ENCODE assay signal across 1 cellular context in the genomic region with DNA sequence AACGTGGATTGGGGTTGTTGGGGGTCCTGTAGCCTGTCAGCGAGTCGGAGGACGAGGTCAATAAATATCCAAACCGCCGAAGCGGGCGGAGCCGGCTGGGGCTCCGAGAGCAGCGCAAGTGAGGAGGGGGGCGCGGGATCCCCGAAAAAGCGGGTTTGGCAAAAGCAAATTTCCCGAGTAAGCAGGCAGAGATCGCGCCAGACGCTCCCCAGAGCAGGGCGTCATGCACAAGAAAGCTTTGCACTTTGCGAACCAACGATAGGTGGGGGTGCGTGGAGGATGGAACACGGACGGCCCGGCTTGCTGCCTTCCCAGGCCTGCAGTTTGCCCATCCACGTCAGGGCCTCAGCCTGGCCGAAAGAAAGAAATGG.
TF ChIP-seq lines count a peak whose summit lies in the region.

No MANE protein-coding gene starts in this region.

TF ChIP-seq in WTC11, 78 proteins besides CTCF, POLR2A, EP300 and RAD21 (continued from another document):
- TF ChIP-seq, protein P1, sequence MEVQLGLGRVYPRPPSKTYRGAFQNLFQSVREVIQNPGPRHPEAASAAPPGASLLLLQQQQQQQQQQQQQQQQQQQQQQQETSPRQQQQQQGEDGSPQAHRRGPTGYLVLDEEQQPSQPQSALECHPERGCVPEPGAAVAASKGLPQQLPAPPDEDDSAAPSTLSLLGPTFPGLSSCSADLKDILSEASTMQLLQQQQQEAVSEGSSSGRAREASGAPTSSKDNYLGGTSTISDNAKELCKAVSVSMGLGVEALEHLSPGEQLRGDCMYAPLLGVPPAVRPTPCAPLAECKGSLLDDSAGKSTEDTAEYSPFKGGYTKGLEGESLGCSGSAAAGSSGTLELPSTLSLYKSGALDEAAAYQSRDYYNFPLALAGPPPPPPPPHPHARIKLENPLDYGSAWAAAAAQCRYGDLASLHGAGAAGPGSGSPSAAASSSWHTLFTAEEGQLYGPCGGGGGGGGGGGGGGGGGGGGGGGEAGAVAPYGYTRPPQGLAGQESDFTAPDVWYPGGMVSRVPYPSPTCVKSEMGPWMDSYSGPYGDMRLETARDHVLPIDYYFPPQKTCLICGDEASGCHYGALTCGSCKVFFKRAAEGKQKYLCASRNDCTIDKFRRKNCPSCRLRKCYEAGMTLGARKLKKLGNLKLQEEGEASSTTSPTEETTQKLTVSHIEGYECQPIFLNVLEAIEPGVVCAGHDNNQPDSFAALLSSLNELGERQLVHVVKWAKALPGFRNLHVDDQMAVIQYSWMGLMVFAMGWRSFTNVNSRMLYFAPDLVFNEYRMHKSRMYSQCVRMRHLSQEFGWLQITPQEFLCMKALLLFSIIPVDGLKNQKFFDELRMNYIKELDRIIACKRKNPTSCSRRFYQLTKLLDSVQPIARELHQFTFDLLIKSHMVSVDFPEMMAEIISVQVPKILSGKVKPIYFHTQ (CRISPR knock-in tag; IDR thresholded peaks at IDR 0.05) = no peak
- TF ChIP-seq ELF4 (CRISPR knock-in tag; IDR thresholded peaks at IDR 0.05; ENCODE audit: low read depth) = 0 out of 2 replicates have a peak, but pooled peaks have one; percentile 6
- no peak for TF ChIP-seq ZNF671 (CRISPR knock-in tag; IDR thresholded peaks at IDR 0.05)
- TF ChIP-seq MYBL2 (CRISPR knock-in tag; IDR thresholded peaks at IDR 0.05) = 0 out of 2 replicates have a peak, but pooled peaks have one; percentile 27
- peak; percentile 9; the same call in 1 of the 2 replicates for TF ChIP-seq ZNF416 (CRISPR knock-in tag; IDR thresholded peaks at IDR 0.05)
- TF ChIP-seq TCF7 (CRISPR knock-in tag; IDR thresholded peaks at IDR 0.05; ENCODE audit: low read depth) = 0 out of 2 replicates have a peak, but pooled peaks have one; percentile 68
- TF ChIP-seq, protein P2, sequence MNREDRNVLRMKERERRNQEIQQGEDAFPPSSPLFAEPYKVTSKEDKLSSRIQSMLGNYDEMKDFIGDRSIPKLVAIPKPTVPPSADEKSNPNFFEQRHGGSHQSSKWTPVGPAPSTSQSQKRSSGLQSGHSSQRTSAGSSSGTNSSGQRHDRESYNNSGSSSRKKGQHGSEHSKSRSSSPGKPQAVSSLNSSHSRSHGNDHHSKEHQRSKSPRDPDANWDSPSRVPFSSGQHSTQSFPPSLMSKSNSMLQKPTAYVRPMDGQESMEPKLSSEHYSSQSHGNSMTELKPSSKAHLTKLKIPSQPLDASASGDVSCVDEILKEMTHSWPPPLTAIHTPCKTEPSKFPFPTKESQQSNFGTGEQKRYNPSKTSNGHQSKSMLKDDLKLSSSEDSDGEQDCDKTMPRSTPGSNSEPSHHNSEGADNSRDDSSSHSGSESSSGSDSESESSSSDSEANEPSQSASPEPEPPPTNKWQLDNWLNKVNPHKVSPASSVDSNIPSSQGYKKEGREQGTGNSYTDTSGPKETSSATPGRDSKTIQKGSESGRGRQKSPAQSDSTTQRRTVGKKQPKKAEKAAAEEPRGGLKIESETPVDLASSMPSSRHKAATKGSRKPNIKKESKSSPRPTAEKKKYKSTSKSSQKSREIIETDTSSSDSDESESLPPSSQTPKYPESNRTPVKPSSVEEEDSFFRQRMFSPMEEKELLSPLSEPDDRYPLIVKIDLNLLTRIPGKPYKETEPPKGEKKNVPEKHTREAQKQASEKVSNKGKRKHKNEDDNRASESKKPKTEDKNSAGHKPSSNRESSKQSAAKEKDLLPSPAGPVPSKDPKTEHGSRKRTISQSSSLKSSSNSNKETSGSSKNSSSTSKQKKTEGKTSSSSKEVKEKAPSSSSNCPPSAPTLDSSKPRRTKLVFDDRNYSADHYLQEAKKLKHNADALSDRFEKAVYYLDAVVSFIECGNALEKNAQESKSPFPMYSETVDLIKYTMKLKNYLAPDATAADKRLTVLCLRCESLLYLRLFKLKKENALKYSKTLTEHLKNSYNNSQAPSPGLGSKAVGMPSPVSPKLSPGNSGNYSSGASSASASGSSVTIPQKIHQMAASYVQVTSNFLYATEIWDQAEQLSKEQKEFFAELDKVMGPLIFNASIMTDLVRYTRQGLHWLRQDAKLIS (CRISPR knock-in tag; IDR thresholded peaks at IDR 0.05; ENCODE audit: borderline replicate concordance) = no peak
- 0 out of 2 replicates have a peak, but pooled peaks have one; percentile 43 for TF ChIP-seq NFE2L1 (CRISPR knock-in tag; IDR thresholded peaks at IDR 0.05)
- peak; percentile 17; the same call in 1 of the 2 replicates for TF ChIP-seq SMAD3 (CRISPR knock-in tag; IDR thresholded peaks at IDR 0.05; ENCODE audit: borderline replicate concordance)
